Comparison of ENCODE assay signal across 19 cellular contexts in the genomic region with DNA sequence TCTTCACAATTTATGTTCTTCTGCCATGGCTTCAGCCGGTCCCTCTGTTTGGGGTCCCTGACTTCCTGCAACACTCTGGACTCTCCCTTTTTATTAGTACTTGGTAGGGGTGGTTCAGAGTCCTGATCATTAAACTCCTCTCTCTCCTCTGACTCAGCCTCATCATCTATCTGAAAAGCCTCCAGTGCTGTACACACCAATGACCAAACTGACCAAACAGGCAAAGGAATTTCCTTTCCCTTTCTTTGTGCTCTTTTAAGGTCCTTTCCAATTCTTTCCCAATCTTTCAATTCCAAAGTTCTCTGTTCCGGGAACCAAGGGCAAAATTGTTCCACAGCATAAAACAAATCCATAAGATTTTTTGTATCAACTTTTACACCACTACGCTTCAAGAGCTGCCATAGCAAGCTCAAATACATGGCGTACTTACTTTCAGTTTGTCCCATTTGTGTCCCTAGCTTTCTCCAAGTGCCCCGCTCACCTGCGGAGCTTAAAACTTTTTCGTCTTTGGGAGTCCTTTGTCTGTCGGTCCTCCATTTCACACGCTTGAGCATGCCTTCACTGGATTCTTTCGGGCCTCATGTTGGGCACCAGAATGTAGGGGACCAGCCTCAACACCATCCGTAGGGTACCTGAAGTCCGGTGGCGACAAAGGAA. TPM values are rescaled to one million over a fixed set of nuclear protein-coding genes. Genes with fewer than 3 reads are reported as not detected.
DNase-seq lines count a peak whose midpoint lies in the region; ATAC-seq, FAIRE-seq and TF ChIP-seq lines count a peak whose summit lies in the region.
"Had no signal": no experiment of that assay in that cellular context is flagged by ENCODE, and none has a peak within 500 bp of the region (broad histone marks: within the 10 kb centered on the region; RNA-seq: fewer than 3 reads in every experiment).

No MANE protein-coding gene starts in this region.

- WGBS in K562 (ENCODE audit: insufficient coverage, low coverage, missing lambda C conversion rate): 10% methylated on average over 13 of the region's 13 CpGs

- peak; percentile 48 for DNase-seq in ACHN
- DNase-seq in HCEC 1CT: peak; percentile 45
- DNase-seq in K562 (ENCODE audit: extremely low read depth in 1 of 4, low spot score in 3 of 4): peak in 1 of 4 experiments; percentile 41
- DNase-seq in left lobe of liver (ENCODE audit: low spot score): no peak
- DNase-seq in LoVo (ENCODE audit: low spot score): no peak
- DNase-seq in NOMO-1 treated with DMSO at 0.1 percent for 48 hours (lab: John Stamatoyannopoulos, UW; ENCODE audit: unreplicated experiment): no peak
- no peak for DNase-seq in hypothalamus (lab: John Stamatoyannopoulos, UW)
- DNase-seq: activated CD4-positive, alpha-beta T cell treated with anti-CD3 and anti-CD28 coated beads for 4 hours; central memory CD4-positive, alpha-beta T cell; GF-D8; NCI-H1105 treated with DMSO at 0.1 percent for 48 hours; NCI-H774; stimulated activated CD4-positive, alpha-beta T cell treated with anti-CD3 and anti-CD28 coated beads, Interleukin-12 subunit alpha, Interleukin-12 subunit beta, amount 100 ng/mL, for 4 hours; SW 1271 had no signal

- peak overlapping the region; percentile 90 for H3K27ac ChIP-seq in K562 (ENCODE audit: extremely low read depth, low read depth, low read length)
- H3K27ac ChIP-seq: HL-60, vagina had no signal

- no peaks in the 10 kb centered on the region for H3K9me1 ChIP-seq in K562 (ENCODE audit: control insufficient read depth, insufficient read depth, low read length)

- peaks cover 14 to 21% of the 10 kb centered on the region in 2 experiments; a peak in 4 of 5 replicates for H3K4me1 ChIP-seq in K562 (replicated peaks in 1 of 2; ENCODE audit: control insufficient read depth in 2 of 2, insufficient read depth in 2 of 2, low read length in 2 of 2)

- H3K4me2 ChIP-seq in K562 (ENCODE audit: insufficient read depth, low read length): peak overlapping the region; percentile 78

- peaks cover 36% of the 10 kb centered on the region for H3K36me3 ChIP-seq in K562 (ENCODE audit: control insufficient read depth, insufficient read depth, low read length)
- H3K36me3 ChIP-seq: vagina had no signal

- no peak overlapping the region; the same call in 1 of the 2 replicates for H2AFZ ChIP-seq in K562 (ENCODE audit: low read depth, low read length)

- H3K79me2 ChIP-seq in K562 (ENCODE audit: control insufficient read depth, insufficient read depth, low read length): peaks cover 88% of the 10 kb centered on the region

- CTCF ChIA-PET in K562 (lab: Yijun Ruan, JAX; ENCODE audit: low intra/inter-chr PET ratio): interaction anchor here (0.6 kb wide), 1 partner anchor 34 kb away, joined by 3 read pairs; no protein-coding TSS in a partner anchor

- TF ChIP-seq CTCF in K562 (IDR thresholded peaks at IDR 0.05 in 2 of 3, conservative IDR thresholded peaks at IDR 0.05 in 1 of 3; ENCODE audit: insufficient read depth in 2 of 3, low read depth in 1 of 3, low read length in 3 of 3): no peak

- POLR2A ChIA-PET in K562 (lab: Yijun Ruan, JAX): interaction anchor here (1.0 to 1.5 kb wide), 4 partner anchors 9 to 47 kb away, joined by 3 to 5 read pairs (median 4); a partner anchor contains a TSS

- no peak; a peak in 1 of 4 replicates for TF ChIP-seq RAD21 in K562 (CRISPR knock-in tag; conservative IDR thresholded peaks at IDR 0.05 in 1 of 2, IDR thresholded peaks at IDR 0.05 in 1 of 2)

- no peak for TF ChIP-seq EP300 in K562 (IDR thresholded peaks at IDR 0.05; ENCODE audit: low read length)

- intact Hi-C loops in K562 (cut with micrococcal nuclease): no loop called here

- in situ Hi-C loops in ACHN (cut with HindIII; ENCODE audit: low pct_ligation_motif_present, low pct_unique_long_range_greater_than_20kb, low sequenced_read_pairs) (no loop called here), K562 (cut with MboI) (no loop called here)

- no peak for FAIRE-seq in K562 (lab: Jason Lieb, UNC)
- FAIRE-seq: keratinocyte had no signal

- no peaks in the 10 kb centered on the region for H3K27me3 ChIP-seq in K562 (ENCODE audit: control insufficient read depth in 2 of 2, insufficient read depth in 2 of 2, low read length in 2 of 2)
- H3K27me3 ChIP-seq: vagina had no signal

- TF ChIP-seq POLR2A in K562 (conservative IDR thresholded peaks at IDR 0.05): no peak

- ATAC-seq in K562: peak; percentile 76
- peak; percentile 81 for ATAC-seq in left lobe of liver
- no peak for ATAC-seq in HG02763 (IDR thresholded peaks at IDR 0.05; ENCODE audit: unreplicated experiment)
- ATAC-seq: esophagus mucosa had no signal

- H3K9ac ChIP-seq in K562 (ENCODE audit: insufficient read depth in 1 of 2, low read depth in 2 of 2, low read length in 2 of 2): peak overlapping the region; percentile 75 to 87; a peak in 3 of 4 replicates

- H4K20me1 ChIP-seq in K562 (replicated peaks; ENCODE audit: control insufficient read depth, insufficient read depth, low read length): no peaks in the 10 kb centered on the region

- peaks cover 6% of the 10 kb centered on the region for H3K9me3 ChIP-seq in K562 (replicated peaks; ENCODE audit: control insufficient read depth, insufficient read depth, low read depth, low read length)
- H3K9me3 ChIP-seq: vagina had no signal

- no TSS peak for BruUV-seq in K562 (replicated peaks; lab: Mats Ljungman, UMichigan)

- H3K4me3 ChIP-seq in K562: peak overlapping the region; percentile 39
- H3K4me3 ChIP-seq: vagina had no signal

TF ChIP-seq in K562, 482 proteins besides CTCF, POLR2A, EP300 and RAD21 (continues in another document):
- TF ChIP-seq STAG1 (CRISPR knock-in tag; IDR thresholded peaks at IDR 0.05; ENCODE audit: borderline replicate concordance) (no peak), HNRNPL (IDR thresholded peaks at IDR 0.05; ENCODE audit: low read depth, low read length) (no peak), TBL1XR1 (IDR thresholded peaks at IDR 0.05; ENCODE audit: low read length in 2 of 2) (no peak), CBX2 (IDR thresholded peaks at IDR 0.05; ENCODE audit: insufficient read depth, low read length, poor library complexity, severe bottlenecking) (no peak), NFRKB (IDR thresholded peaks at IDR 0.05; ENCODE audit: low read depth) (no peak), POLR3A (IDR thresholded peaks at IDR 0.05; ENCODE audit: borderline replicate concordance, extremely low read depth, insufficient read depth, insufficient read length) (no peak), MEF2D (tag; conservative IDR thresholded peaks at IDR 0.05; ENCODE audit: low read depth) (no peak)
- TF ChIP-seq, protein P1, sequence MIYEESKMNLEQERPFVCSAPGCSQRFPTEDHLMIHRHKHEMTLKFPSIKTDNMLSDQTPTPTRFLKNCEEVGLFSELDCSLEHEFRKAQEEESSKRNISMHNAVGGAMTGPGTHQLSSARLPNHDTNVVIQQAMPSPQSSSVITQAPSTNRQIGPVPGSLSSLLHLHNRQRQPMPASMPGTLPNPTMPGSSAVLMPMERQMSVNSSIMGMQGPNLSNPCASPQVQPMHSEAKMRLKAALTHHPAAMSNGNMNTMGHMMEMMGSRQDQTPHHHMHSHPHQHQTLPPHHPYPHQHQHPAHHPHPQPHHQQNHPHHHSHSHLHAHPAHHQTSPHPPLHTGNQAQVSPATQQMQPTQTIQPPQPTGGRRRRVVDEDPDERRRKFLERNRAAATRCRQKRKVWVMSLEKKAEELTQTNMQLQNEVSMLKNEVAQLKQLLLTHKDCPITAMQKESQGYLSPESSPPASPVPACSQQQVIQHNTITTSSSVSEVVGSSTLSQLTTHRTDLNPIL (CRISPR knock-in tag; IDR thresholded peaks at IDR 0.05): no peak

RNA-seq across cellular contexts. Expression of a gene that starts 9.6 kb away (rescaled TPM):
- 498 and 523 TPM in 2 replicates for total RNA-seq in K562 (2011; cell fraction: chromatin; rRNA removed; ENCODE audit: low replicate concordance)
- total RNA-seq in K562 (2011; cell fraction: nucleolus; rRNA removed): 338 and 343 TPM in 2 replicates
- 327 and 351 TPM in 2 replicates for total RNA-seq in K562 (2011; cell fraction: nucleoplasm; rRNA removed)
- total RNA-seq in K562 (2014; rRNA removed) (129 and 155 TPM in 2 replicates), K562 (2014; rRNA removed; fragmentation: Illumina TruSeq; extraction: Trizol) (250 and 288 TPM in 2 replicates), K562 (2015; rRNA removed; fragmentation: Illumina TruSeq; extraction: Trizol) (202 and 215 TPM in 2 replicates), K562 (2021) (242 and 246 TPM in 2 replicates), left lobe of liver (62.7 TPM)
- polyA plus RNA-seq in K562 (2011; rRNA removed) (431 and 484 TPM in 2 replicates), K562 (2014; fragmentation: Illumina TruSeq; extraction: Trizol) (402 and 404 TPM in 2 replicates), K562 (2014; fragmentation: Nextera tagmentation; extraction: Ambion mirVana) (100 to 1,000 TPM; 298 to 468 TPM), K562 (2014; rRNA removed) (344 and 358 TPM in 2 replicates)
- 317 and 359 TPM in 2 replicates for polyA plus RNA-seq in K562 (2011; cell fraction: cytosol; rRNA removed)
- polyA plus RNA-seq in K562 (2011; cell fraction: nucleus; rRNA removed): 376 and 394 TPM in 2 replicates
- polyA plus RNA-seq in K562 (2012): 209 and 223 TPM in 2 replicates
- polyA minus RNA-seq in K562 (2011; rRNA and poly(A)+ RNA removed): 340 and 359 TPM in 2 replicates
- 135 and 169 TPM in 2 replicates for polyA minus RNA-seq in K562 (2011; cell fraction: cytosol; rRNA and poly(A)+ RNA removed)
- polyA minus RNA-seq in K562 (2011; cell fraction: nucleus; rRNA and poly(A)+ RNA removed): 193 and 313 TPM in 2 replicates

RNA-seq across cellular contexts. Expression of a gene that starts 9.9 kb away (rescaled TPM):
- total RNA-seq in K562 (2011; cell fraction: chromatin; rRNA removed; ENCODE audit: low replicate concordance): 115 and 157 TPM in 2 replicates
- total RNA-seq in K562 (2011; cell fraction: nucleolus; rRNA removed): 58.0 and 60.1 TPM in 2 replicates
- total RNA-seq in K562 (2011; cell fraction: nucleoplasm; rRNA removed): 73.8 and 91.0 TPM in 2 replicates
- total RNA-seq in K562 (2014; rRNA removed) (28.0 and 33.5 TPM in 2 replicates), K562 (2014; rRNA removed; fragmentation: Illumina TruSeq; extraction: Trizol) (42.1 and 44.5 TPM in 2 replicates), K562 (2015; rRNA removed; fragmentation: Illumina TruSeq; extraction: Trizol) (43.2 and 44.8 TPM in 2 replicates), K562 (2021) (50.3 and 52.1 TPM in 2 replicates), left lobe of liver (20.4 TPM)
- polyA plus RNA-seq in K562 (2011; rRNA removed) (90.7 and 106 TPM in 2 replicates), K562 (2014; fragmentation: Illumina TruSeq; extraction: Trizol) (78.1 and 85.1 TPM in 2 replicates), K562 (2014; fragmentation: Nextera tagmentation; extraction: Ambion mirVana) (10 to 100 TPM; 18.4 to 35.2 TPM), K562 (2014; rRNA removed) (42.9 and 44.5 TPM in 2 replicates)
- 62.1 and 77.9 TPM in 2 replicates for polyA plus RNA-seq in K562 (2011; cell fraction: cytosol; rRNA removed)
- 101 and 107 TPM in 2 replicates for polyA plus RNA-seq in K562 (2011; cell fraction: nucleus; rRNA removed)
- polyA plus RNA-seq in K562 (2012): 41.6 and 49.1 TPM in 2 replicates
- polyA minus RNA-seq in K562 (2011; rRNA and poly(A)+ RNA removed): 146 and 175 TPM in 2 replicates
- 40.0 and 44.7 TPM in 2 replicates for polyA minus RNA-seq in K562 (2011; cell fraction: cytosol; rRNA and poly(A)+ RNA removed)
- polyA minus RNA-seq in K562 (2011; cell fraction: nucleus; rRNA and poly(A)+ RNA removed): 20.3 and 43.2 TPM in 2 replicates

Comparison
In these comparisons a context has a peak if more than half of its experiments do, and no peak if none do; other contexts are left out.
1. DNase-seq: peak in ACHN (single experiment) and HCEC 1CT (single experiment); none in left lobe of liver (single experiment), LoVo (single experiment), NOMO-1 treated with DMSO at 0.1 percent for 48 hours (single experiment) and hypothalamus (0 of 51).